Comparison of ENCODE assay signal across 8 cellular contexts in the genomic region with DNA sequence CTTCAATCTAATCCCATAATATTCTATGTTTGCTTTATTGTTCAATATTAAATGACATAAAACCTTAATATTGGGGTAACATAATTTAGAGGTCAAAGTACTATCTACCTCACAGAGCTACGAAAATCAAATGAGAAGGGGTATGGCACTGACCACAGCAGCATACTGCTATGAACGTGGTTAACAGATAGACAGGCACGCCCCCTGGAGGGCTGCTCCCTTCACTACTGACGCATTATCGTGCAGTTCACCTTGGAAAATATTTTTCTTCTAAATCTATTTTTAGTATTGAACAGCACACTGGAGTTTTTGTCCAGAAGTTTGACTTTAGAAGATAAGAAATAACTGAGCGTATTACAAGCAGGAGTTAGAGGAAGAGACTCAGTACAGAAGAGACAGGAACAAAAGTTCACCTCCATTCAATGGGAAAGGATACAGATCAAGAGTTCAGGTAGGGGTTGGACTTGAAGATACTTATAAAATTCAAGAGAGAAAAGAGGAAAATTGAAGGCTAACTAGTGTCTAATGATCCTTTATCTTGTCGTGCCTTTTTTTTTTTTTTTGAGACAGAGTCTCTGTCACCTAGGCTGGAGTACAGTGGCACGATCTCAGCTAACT. TPM values are rescaled to one million over a fixed set of nuclear protein-coding genes. Genes with fewer than 3 reads are reported as not detected.
DNase-seq lines count a peak whose midpoint lies in the region; ATAC-seq and TF ChIP-seq lines count a peak whose summit lies in the region.

No MANE protein-coding gene starts in this region.

- peak; percentile 83 for TF ChIP-seq CTCF in GM06990 (IDR thresholded peaks at IDR 0.05; ENCODE audit: insufficient read depth, low read length, poor library complexity, severe bottlenecking)
- TF ChIP-seq CTCF in cardiac fibroblast (IDR thresholded peaks at IDR 0.05; ENCODE audit: low read depth, low read length), result peak; percentile 78
- TF ChIP-seq CTCF in left lung (IDR thresholded peaks at IDR 0.05), result peak; percentile 53 to 63

- intact Hi-C loops in left lung (cut with DNase I), result no loop called here

- no peaks in the 10 kb centered on the region for H3K27me3 Mint-ChIP-seq in stimulated activated naive CD8-positive, alpha-beta T cell treated with anti-CD3 and anti-CD28 coated beads, Interleukin-15, amount 100 ng/mL, for 72 hours

- no peak overlapping the region for H3K27ac Mint-ChIP-seq in stimulated activated naive CD8-positive, alpha-beta T cell treated with anti-CD3 and anti-CD28 coated beads, Interleukin-15, amount 100 ng/mL, for 72 hours

- H3K36me3 ChIP-seq in GM06990 (ENCODE audit: control insufficient read depth, insufficient read depth, low read length) (no peaks in the 10 kb centered on the region), left lung (no peaks in the 10 kb centered on the region)

- H3K4me1 ChIP-seq in left lung, result no peaks in the 10 kb centered on the region

- no peaks in the 10 kb centered on the region for H3K27me3 ChIP-seq in GM06990 (replicated peaks; ENCODE audit: control insufficient read depth, insufficient read depth, low read length)
- no peaks in the 10 kb centered on the region for H3K27me3 ChIP-seq in left lung

- no peaks in the 10 kb centered on the region for H3K9me3 Mint-ChIP-seq in stimulated activated naive CD8-positive, alpha-beta T cell treated with anti-CD3 and anti-CD28 coated beads, Interleukin-15, amount 100 ng/mL, for 72 hours

- H3K4me1 Mint-ChIP-seq in stimulated activated naive CD8-positive, alpha-beta T cell treated with anti-CD3 and anti-CD28 coated beads, Interleukin-15, amount 100 ng/mL, for 72 hours, result peaks cover 4% of the 10 kb centered on the region

- H3K4me3 ChIP-seq in GM06990 (replicated peaks; ENCODE audit: low read depth, low read length) (no peak overlapping the region), cardiac fibroblast (replicated peaks in 1 of 2; ENCODE audit: low read depth in 2 of 2, low read length in 2 of 2) (no peak overlapping the region), left lung (no peak overlapping the region)

- DNase-seq in GM06990 (ENCODE audit: extremely low read depth, insufficient read length), result no peak
- DNase-seq in cardiac fibroblast (ENCODE audit: low read depth in 2 of 2), result peak; percentile 78 to 84
- peak; percentile 37 to 50 for DNase-seq in left lung
- DNase-seq in stimulated activated naive CD8-positive, alpha-beta T cell treated with anti-CD3 and anti-CD28 coated beads, Interleukin-15, amount 100 ng/mL, for 72 hours, result peak; percentile 20 to 21
- DNase-seq in T1000 (lab: John Stamatoyannopoulos, UW), result no peak

- no peak overlapping the region for H3K4me3 Mint-ChIP-seq in stimulated activated naive CD8-positive, alpha-beta T cell treated with anti-CD3 and anti-CD28 coated beads, Interleukin-15, amount 100 ng/mL, for 72 hours

- no peaks in the 10 kb centered on the region for H3K9me3 ChIP-seq in left lung

- H3K27ac ChIP-seq in left lung, result no peak overlapping the region

- peak; percentile 99 for ATAC-seq in GM21390 (IDR thresholded peaks at IDR 0.05; ENCODE audit: unreplicated experiment)
- ATAC-seq in HG03565 (IDR thresholded peaks at IDR 0.05; ENCODE audit: unreplicated experiment), result peak; percentile 98
- peak; percentile 98 for ATAC-seq in SK-N-SH treated with all-trans-retinoic acid at 6 μM for 48 hours
- peak; percentile 92 for ATAC-seq in left lung
- ATAC-seq in stimulated activated naive CD8-positive, alpha-beta T cell treated with anti-CD3 and anti-CD28 coated beads, Interleukin-15, amount 100 ng/mL, for 72 hours, result peak; percentile 80

TF ChIP-seq in SK-N-SH treated with all-trans-retinoic acid at 6 μM for 48 hours, 23 proteins besides CTCF, POLR2A, EP300 and RAD21:
- TF ChIP-seq, protein P1, sequence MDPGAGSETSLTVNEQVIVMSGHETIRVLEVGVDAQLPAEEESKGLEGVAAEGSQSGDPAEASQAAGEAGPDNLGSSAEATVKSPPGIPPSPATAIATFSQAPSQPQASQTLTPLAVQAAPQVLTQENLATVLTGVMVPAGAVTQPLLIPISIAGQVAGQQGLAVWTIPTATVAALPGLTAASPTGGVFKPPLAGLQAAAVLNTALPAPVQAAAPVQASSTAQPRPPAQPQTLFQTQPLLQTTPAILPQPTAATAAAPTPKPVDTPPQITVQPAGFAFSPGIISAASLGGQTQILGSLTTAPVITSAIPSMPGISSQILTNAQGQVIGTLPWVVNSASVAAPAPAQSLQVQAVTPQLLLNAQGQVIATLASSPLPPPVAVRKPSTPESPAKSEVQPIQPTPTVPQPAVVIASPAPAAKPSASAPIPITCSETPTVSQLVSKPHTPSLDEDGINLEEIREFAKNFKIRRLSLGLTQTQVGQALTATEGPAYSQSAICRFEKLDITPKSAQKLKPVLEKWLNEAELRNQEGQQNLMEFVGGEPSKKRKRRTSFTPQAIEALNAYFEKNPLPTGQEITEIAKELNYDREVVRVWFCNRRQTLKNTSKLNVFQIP (CRISPR knock-in tag; IDR thresholded peaks at IDR 0.05; ENCODE audit: borderline replicate concordance, low read depth), result no peak
- TF ChIP-seq OSR1 (CRISPR knock-in tag; IDR thresholded peaks at IDR 0.05), result no peak
- no peak for TF ChIP-seq ZFP30 (CRISPR knock-in tag; IDR thresholded peaks at IDR 0.05)
TF ChIP-seq in SK-N-SH treated with all-trans-retinoic acid at 6 μM for 48 hours: peak in this region for 0.

RNA-seq across cellular contexts. Expression of gene MAP9, which starts 22.7 kb away (rescaled TPM):
- 10 to 100 TPM; 12.2 to 20.7 TPM for total RNA-seq in left lung

Comparison
In these comparisons a context has a peak if more than half of its experiments do, and no peak if none do; other contexts are left out.
1. DNase-seq: peak in cardiac fibroblast (2 of 2), left lung (2 of 2) and stimulated activated naive CD8-positive, alpha-beta T cell treated with anti-CD3 and anti-CD28 coated beads, Interleukin-15, amount 100 ng/mL, for 72 hours (2 of 2); none in GM06990 (single experiment) and T1000 (single experiment).
2. Peak in every context shown above with its lines, with median percentiles within 50 percentile points of each other: CTCF ChIP-seq and ATAC-seq.